1 cellular context compared by ENCODE assay signal in the genomic region with DNA sequence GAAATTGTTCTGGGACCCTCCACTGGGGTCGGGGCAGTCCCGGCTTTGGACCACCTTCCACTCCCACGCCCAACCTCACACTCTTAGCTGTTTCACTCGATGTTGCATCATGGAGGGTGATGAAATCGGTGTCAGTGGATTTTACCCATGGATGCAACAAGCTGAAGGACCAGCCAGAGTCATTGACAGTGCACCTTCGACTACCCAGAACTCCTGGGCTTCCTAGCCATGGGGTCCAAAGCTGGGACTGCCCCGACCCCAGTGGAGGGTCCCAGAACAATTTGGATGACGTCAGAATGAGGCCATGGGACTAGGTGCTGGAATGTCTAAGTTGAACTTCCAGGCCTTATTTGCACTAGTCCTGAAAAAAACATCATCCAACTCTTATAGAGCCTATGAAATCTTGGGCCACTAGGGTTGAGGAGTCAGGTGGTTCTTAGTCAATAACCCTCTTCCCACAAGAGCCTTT.
A peak's percentile ranks its signal among the peaks of the same experiment; 100 is the strongest.
TF ChIP-seq lines count a peak whose summit lies in the region.

No MANE protein-coding gene starts in this region.

TF ChIP-seq in K562, 482 proteins besides CTCF, POLR2A, EP300 and RAD21 (continued from another document and continues in another):
- TF ChIP-seq ZNF398 (CRISPR knock-in tag; IDR thresholded peaks at IDR 0.05) (no peak), NR3C1 (CRISPR knock-in tag; IDR thresholded peaks at IDR 0.05) (no peak), ZBED1 (IDR thresholded peaks at IDR 0.05) (no peak), ZNF778 (CRISPR knock-in tag; IDR thresholded peaks at IDR 0.05) (no peak), NR2C2 (CRISPR knock-in tag; IDR thresholded peaks at IDR 0.05) (no peak), NR2C2 (tag; IDR thresholded peaks at IDR 0.05) (no peak), ZNF436 (CRISPR knock-in tag; IDR thresholded peaks at IDR 0.05) (no peak), ZMIZ1 (IDR thresholded peaks at IDR 0.05; ENCODE audit: low read depth in 2 of 2, low read length in 2 of 2) (no peak), CTBP1 (IDR thresholded peaks at IDR 0.05; ENCODE audit: borderline replicate concordance) (peak; percentile 52; the same call in 1 of the 2 replicates), SMAD1 (IDR thresholded peaks at IDR 0.05; ENCODE audit: low read depth, low read length, partially characterized antibody) (no peak), NCOA6 (IDR thresholded peaks at IDR 0.05) (no peak), HMGXB4 (CRISPR knock-in tag; IDR thresholded peaks at IDR 0.05) (no peak), NFXL1 (CRISPR knock-in tag; IDR thresholded peaks at IDR 0.05) (no peak), ZSCAN29 (IDR thresholded peaks at IDR 0.05) (no peak), ZC3H4 (CRISPR knock-in tag; IDR thresholded peaks at IDR 0.05; ENCODE audit: borderline replicate concordance) (no peak), ELF1 (tag; IDR thresholded peaks at IDR 0.05) (no peak), ZNF274 (IDR thresholded peaks at IDR 0.05; ENCODE audit: borderline replicate concordance, low read depth, low read length) (no peak), HNRNPK (IDR thresholded peaks at IDR 0.05; ENCODE audit: low read depth, low read length, poor library complexity, severe bottlenecking) (no peak), BCL6 (CRISPR knock-in tag; IDR thresholded peaks at IDR 0.05) (peak; percentile 16), SAFB2 (IDR thresholded peaks at IDR 0.05; ENCODE audit: borderline replicate concordance, low read depth, low read length, severe bottlenecking) (no peak), THRA (IDR thresholded peaks at IDR 0.05) (no peak), MYC (IDR thresholded peaks at IDR 0.05; ENCODE audit: low read depth, low read length) (peak; percentile 74; the same call in 1 of the 2 replicates), MYC (CRISPR knock-in tag; IDR thresholded peaks at IDR 0.05; ENCODE audit: borderline replicate concordance, low read depth) (no peak), ZNF175 (CRISPR knock-in tag; IDR thresholded peaks at IDR 0.05; ENCODE audit: low read depth) (peak; percentile 97), NCOA4 (IDR thresholded peaks at IDR 0.05; ENCODE audit: partially characterized antibody) (no peak), BACH1 (tag; IDR thresholded peaks at IDR 0.05) (peak; percentile 81), ILK (tag; IDR thresholded peaks at IDR 0.05; ENCODE audit: borderline replicate concordance, low read depth) (no peak), KHSRP (IDR thresholded peaks at IDR 0.05) (no peak), POU5F1 (IDR thresholded peaks at IDR 0.05; ENCODE audit: borderline replicate concordance, low read depth, low read length, partially characterized antibody) (no peak), MTA1 (IDR thresholded peaks at IDR 0.05; ENCODE audit: borderline replicate concordance) (no peak), ZNF124 (CRISPR knock-in tag; IDR thresholded peaks at IDR 0.05) (no peak), PRPF4 (IDR thresholded peaks at IDR 0.05; ENCODE audit: insufficient read depth, low read depth, low read length, poor library complexity, severe bottlenecking) (no peak), UBTF (IDR thresholded peaks at IDR 0.05; ENCODE audit: borderline replicate concordance in 1 of 2, low read depth in 2 of 2, low read length in 2 of 2) (no peak), POLR2AphosphoS2 (IDR thresholded peaks at IDR 0.05; ENCODE audit: low read length) (no peak), HMG20A (CRISPR knock-in tag; conservative IDR thresholded peaks at IDR 0.05) (no peak), NR1H2 (CRISPR knock-in tag; IDR thresholded peaks at IDR 0.05) (no peak), ZNF3 (CRISPR knock-in tag; IDR thresholded peaks at IDR 0.05) (no peak), HDAC1 (IDR thresholded peaks at IDR 0.05) (no peak), TBL1XR1 (IDR thresholded peaks at IDR 0.05; ENCODE audit: low read length in 2 of 2) (no peak), SMARCB1 (IDR thresholded peaks at IDR 0.05; ENCODE audit: insufficient read length, low read depth) (no peak)
- TF ChIP-seq, protein P1, sequence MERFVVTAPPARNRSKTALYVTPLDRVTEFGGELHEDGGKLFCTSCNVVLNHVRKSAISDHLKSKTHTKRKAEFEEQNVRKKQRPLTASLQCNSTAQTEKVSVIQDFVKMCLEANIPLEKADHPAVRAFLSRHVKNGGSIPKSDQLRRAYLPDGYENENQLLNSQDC (CRISPR knock-in tag; IDR thresholded peaks at IDR 0.05) = no peak
- TF ChIP-seq, protein P2, sequence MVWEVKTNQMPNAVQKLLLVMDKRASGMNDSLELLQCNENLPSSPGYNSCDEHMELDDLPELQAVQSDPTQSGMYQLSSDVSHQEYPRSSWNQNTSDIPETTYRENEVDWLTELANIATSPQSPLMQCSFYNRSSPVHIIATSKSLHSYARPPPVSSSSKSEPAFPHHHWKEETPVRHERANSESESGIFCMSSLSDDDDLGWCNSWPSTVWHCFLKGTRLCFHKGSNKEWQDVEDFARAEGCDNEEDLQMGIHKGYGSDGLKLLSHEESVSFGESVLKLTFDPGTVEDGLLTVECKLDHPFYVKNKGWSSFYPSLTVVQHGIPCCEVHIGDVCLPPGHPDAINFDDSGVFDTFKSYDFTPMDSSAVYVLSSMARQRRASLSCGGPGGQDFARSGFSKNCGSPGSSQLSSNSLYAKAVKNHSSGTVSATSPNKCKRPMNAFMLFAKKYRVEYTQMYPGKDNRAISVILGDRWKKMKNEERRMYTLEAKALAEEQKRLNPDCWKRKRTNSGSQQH (CRISPR knock-in tag; IDR thresholded peaks at IDR 0.05) = peak; percentile 68; the same call in 1 of the 2 replicates
- TF ChIP-seq, protein P3, sequence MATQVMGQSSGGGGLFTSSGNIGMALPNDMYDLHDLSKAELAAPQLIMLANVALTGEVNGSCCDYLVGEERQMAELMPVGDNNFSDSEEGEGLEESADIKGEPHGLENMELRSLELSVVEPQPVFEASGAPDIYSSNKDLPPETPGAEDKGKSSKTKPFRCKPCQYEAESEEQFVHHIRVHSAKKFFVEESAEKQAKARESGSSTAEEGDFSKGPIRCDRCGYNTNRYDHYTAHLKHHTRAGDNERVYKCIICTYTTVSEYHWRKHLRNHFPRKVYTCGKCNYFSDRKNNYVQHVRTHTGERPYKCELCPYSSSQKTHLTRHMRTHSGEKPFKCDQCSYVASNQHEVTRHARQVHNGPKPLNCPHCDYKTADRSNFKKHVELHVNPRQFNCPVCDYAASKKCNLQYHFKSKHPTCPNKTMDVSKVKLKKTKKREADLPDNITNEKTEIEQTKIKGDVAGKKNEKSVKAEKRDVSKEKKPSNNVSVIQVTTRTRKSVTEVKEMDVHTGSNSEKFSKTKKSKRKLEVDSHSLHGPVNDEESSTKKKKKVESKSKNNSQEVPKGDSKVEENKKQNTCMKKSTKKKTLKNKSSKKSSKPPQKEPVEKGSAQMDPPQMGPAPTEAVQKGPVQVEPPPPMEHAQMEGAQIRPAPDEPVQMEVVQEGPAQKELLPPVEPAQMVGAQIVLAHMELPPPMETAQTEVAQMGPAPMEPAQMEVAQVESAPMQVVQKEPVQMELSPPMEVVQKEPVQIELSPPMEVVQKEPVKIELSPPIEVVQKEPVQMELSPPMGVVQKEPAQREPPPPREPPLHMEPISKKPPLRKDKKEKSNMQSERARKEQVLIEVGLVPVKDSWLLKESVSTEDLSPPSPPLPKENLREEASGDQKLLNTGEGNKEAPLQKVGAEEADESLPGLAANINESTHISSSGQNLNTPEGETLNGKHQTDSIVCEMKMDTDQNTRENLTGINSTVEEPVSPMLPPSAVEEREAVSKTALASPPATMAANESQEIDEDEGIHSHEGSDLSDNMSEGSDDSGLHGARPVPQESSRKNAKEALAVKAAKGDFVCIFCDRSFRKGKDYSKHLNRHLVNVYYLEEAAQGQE (CRISPR knock-in tag; IDR thresholded peaks at IDR 0.05; ENCODE audit: low read depth) = no peak
- TF ChIP-seq, protein P4, sequence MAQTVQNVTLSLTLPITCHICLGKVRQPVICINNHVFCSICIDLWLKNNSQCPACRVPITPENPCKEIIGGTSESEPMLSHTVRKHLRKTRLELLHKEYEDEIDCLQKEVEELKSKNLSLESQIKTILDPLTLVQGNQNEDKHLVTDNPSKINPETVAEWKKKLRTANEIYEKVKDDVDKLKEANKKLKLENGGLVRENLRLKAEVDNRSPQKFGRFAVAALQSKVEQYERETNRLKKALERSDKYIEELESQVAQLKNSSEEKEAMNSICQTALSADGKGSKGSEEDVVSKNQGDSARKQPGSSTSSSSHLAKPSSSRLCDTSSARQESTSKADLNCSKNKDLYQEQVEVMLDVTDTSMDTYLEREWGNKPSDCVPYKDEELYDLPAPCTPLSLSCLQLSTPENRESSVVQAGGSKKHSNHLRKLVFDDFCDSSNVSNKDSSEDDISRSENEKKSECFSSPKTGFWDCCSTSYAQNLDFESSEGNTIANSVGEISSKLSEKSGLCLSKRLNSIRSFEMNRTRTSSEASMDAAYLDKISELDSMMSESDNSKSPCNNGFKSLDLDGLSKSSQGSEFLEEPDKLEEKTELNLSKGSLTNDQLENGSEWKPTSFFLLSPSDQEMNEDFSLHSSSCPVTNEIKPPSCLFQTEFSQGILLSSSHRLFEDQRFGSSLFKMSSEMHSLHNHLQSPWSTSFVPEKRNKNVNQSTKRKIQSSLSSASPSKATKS (CRISPR knock-in tag; IDR thresholded peaks at IDR 0.05) = no peak
